ENCODE assay signal across 29 cellular contexts in the genomic region with DNA sequence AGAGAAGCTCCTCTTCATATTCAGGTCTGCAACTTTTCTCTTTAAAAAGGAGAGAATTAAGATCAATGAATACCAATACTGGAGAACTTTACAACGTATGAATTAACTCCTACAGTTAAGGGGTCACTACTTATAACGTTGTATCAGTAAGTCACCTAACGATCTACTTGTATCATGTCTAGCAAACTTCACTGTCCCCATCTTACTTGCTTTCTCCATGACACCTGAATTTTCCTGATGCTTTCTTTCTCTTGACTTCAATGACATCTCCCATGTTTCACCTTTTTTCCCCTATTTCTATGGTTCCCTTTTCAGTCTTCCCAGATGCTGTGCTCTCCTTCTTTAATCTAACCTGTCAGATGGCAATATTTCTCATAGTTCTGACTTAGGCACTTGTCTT.
"Had no signal": no experiment of that assay in that cellular context is flagged by ENCODE, and none has a peak within 500 bp of the region (broad histone marks: within the 10 kb centered on the region; RNA-seq: fewer than 3 reads in every experiment).

No MANE protein-coding gene starts in this region.

- ATAC-seq: activated CD4-positive, CD25-positive, alpha-beta regulatory T cell treated with anti-CD3 and anti-CD28 coated beads, Interleukin-2, amount 50 U/mL, for 24 hours; esophagus mucosa; left cardiac atrium; left ventricle myocardium superior; naive thymus-derived CD4-positive, alpha-beta T cell; pancreas; stimulated activated memory B cell treated with anti-CD40 and anti-IgM and Interleukin-4, amounts not matched to agents 10 μg/mL and 1 μg/mL and 100 μg/mL, for 72 hours had no signal

- H3K27ac Mint-ChIP-seq: stimulated activated memory B cell treated with anti-CD40 and anti-IgM and Interleukin-4, amounts not matched to agents 10 μg/mL and 1 μg/mL and 100 μg/mL, for 72 hours; T-helper 1 cell treated with Interleukin-12 subunit alpha and Interleukin-12 subunit beta and Interleukin-4 antibody, amounts not matched to agents 30 μg/mL and 1 μg/mL, for 36 hours had no signal

- H3K4me3 ChIP-seq: breast epithelium, pancreas, prostate gland, sigmoid colon, tibial nerve had no signal

- H3K9me3 Mint-ChIP-seq: naive thymus-derived CD4-positive, alpha-beta T cell; stimulated activated memory B cell treated with anti-CD40 and anti-IgM and Interleukin-4, amounts not matched to agents 10 μg/mL and 1 μg/mL and 100 μg/mL, for 72 hours; T-helper 1 cell treated with Interleukin-12 subunit alpha and Interleukin-12 subunit beta and Interleukin-4 antibody, amounts not matched to agents 30 μg/mL and 1 μg/mL, for 36 hours had no signal

- H3K4me1 ChIP-seq: breast epithelium, prostate gland, sigmoid colon, tibial nerve had no signal

- H3K27me3 Mint-ChIP-seq: naive thymus-derived CD4-positive, alpha-beta T cell; stimulated activated memory B cell treated with anti-CD40 and anti-IgM and Interleukin-4, amounts not matched to agents 10 μg/mL and 1 μg/mL and 100 μg/mL, for 72 hours had no signal

- H3K9ac ChIP-seq: SK-N-SH had no signal

- H3K27ac ChIP-seq: breast epithelium, pancreas, prostate gland, sigmoid colon, tibial nerve, WERI-Rb-1 had no signal

- H3K27me3 ChIP-seq: breast epithelium, pancreas, sigmoid colon, tibial nerve had no signal

- H3K4me2 ChIP-seq: SK-N-SH had no signal

- H3K4me1 Mint-ChIP-seq: stimulated activated memory B cell treated with anti-CD40 and anti-IgM and Interleukin-4, amounts not matched to agents 10 μg/mL and 1 μg/mL and 100 μg/mL, for 72 hours had no signal

- DNase-seq: activated CD8-positive, alpha-beta memory T cell treated with anti-CD3 and anti-CD28 coated beads for 24 hours; activated effector memory CD4-positive, alpha-beta T cell treated with Interleukin-2 at 50 U/mL for 16 hours; activated naive CD4-positive, alpha-beta T cell treated with Interleukin-2 at 50 U/mL for 16 hours; activated T-cell treated with anti-CD3 and anti-CD28 coated beads, Interleukin-2, amount 50 U/mL, for 1 hour; central memory CD4-positive, alpha-beta T cell; foreskin fibroblast; head of caudate nucleus; hippocampal formation; left cardiac atrium; left ventricle myocardium superior; midbrain; naive thymus-derived CD4-positive, alpha-beta T cell; nucleus accumbens; pancreas; retina; sigmoid colon; SK-N-SH; small intestine; stimulated activated CD4-positive, alpha-beta T cell treated with anti-CD3 and anti-CD28 coated beads, Interleukin-4, amount 100 ng/mL, for 24 hours; SW 1271; T1000; WERI-Rb-1 had no signal

- H3K9me3 ChIP-seq: breast epithelium, pancreas, prostate gland, sigmoid colon, SK-N-SH, tibial nerve had no signal

- H3K36me3 ChIP-seq: prostate gland had no signal

- H3K4me3 Mint-ChIP-seq: naive thymus-derived CD4-positive, alpha-beta T cell; stimulated activated memory B cell treated with anti-CD40 and anti-IgM and Interleukin-4, amounts not matched to agents 10 μg/mL and 1 μg/mL and 100 μg/mL, for 72 hours; T-helper 1 cell treated with Interleukin-12 subunit alpha and Interleukin-12 subunit beta and Interleukin-4 antibody, amounts not matched to agents 30 μg/mL and 1 μg/mL, for 36 hours had no signal
